12 cellular contexts compared by ENCODE assay signal in the genomic region with DNA sequence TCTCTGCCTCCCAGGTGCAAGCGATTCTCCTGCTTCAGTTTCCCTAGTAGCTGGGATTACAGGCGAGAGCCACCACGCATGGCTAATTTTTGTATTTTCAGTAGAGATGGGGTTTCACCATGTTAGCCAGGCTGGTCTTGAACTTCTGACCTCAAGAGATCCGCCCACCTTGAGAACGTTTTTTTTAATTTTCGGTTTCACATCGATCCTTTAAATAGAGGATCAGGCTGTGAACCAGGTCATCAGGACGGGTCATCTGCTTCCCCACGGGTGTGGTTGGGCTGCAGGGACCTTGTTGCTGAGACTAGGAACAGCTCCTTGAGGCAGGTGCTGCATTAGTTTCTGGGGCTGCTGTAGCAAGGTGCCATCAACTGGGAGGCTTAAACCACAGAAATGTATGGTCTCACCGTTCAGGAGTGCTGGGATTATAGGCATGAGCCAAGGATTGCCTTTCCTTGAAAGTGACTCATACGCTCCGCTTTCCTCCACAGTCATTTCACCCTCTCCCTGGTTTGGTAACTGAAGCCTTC. TPM values are rescaled to one million over a fixed set of nuclear protein-coding genes. Genes with fewer than 3 reads are reported as not detected.
DNase-seq lines count a peak whose midpoint lies in the region; ATAC-seq and TF ChIP-seq lines count a peak whose summit lies in the region.
"Had no signal": no experiment of that assay in that cellular context is flagged by ENCODE, and none has a peak within 500 bp of the region (broad histone marks: within the 10 kb centered on the region; RNA-seq: fewer than 3 reads in every experiment).

No MANE protein-coding gene starts in this region.

- H3K27me3 ChIP-seq in vagina (no peaks in the 10 kb centered on the region), upper lobe of right lung (no peaks in the 10 kb centered on the region)
- H3K27me3 ChIP-seq: tibial artery had no signal

- H3K4me3 ChIP-seq in vagina (no peak overlapping the region), upper lobe of right lung (no peak overlapping the region)
- H3K4me3 ChIP-seq: tibial artery had no signal

- intact Hi-C loops in vagina (cut with DNase I) = no loop called here
- intact Hi-C loops in upper lobe of right lung (cut with DNase I) = no loop called here

- TF ChIP-seq POLR2A in vagina (IDR thresholded peaks at IDR 0.05) = no peak

- no peak overlapping the region for H3K27ac ChIP-seq in vagina
- no peak overlapping the region for H3K27ac ChIP-seq in upper lobe of right lung
- H3K27ac ChIP-seq: tibial artery had no signal

- DNase-seq in GM04503 (ENCODE audit: low read depth) (peak; percentile 22), LHCN-M2 (ENCODE audit: low read depth) (peak; percentile 43), glomerular visceral epithelial cell (ENCODE audit: extremely low spot score) (peak; percentile 86), midbrain (lab: John Stamatoyannopoulos, UW) (no peak), vagina (ENCODE audit: extremely low spot score in 2 of 2) (no peak), upper lobe of right lung (no peak)
- DNase-seq in activated T-cell treated with anti-CD3 and anti-CD28 coated beads, Interleukin-2, amount 50 U/mL, for 1 hour = no peak
- DNase-seq: activated CD4-positive, alpha-beta T cell treated with anti-CD3 and anti-CD28 coated beads, Interleukin-2, amount 50 U/mL, for 1 hour; CD4-positive, alpha-beta T cell; NCI-H526 treated with DMSO at 0.1 percent for 48 hours; tibial artery had no signal

- TF ChIP-seq CTCF in vagina (IDR thresholded peaks at IDR 0.05) = no peak
- no peak for TF ChIP-seq CTCF in upper lobe of right lung (IDR thresholded peaks at IDR 0.05)

- ATAC-seq in GM21825 (IDR thresholded peaks at IDR 0.05; ENCODE audit: unreplicated experiment) = peak; percentile 60
- no peak for ATAC-seq in upper lobe of right lung

- H3K4me1 ChIP-seq in vagina (no peaks in the 10 kb centered on the region), upper lobe of right lung (no peaks in the 10 kb centered on the region)
- H3K4me1 ChIP-seq: tibial artery had no signal

- H3K9me3 ChIP-seq in vagina = no peaks in the 10 kb centered on the region
- H3K9me3 ChIP-seq in upper lobe of right lung = no peaks in the 10 kb centered on the region
- H3K9me3 ChIP-seq: tibial artery had no signal

- H3K36me3 ChIP-seq in vagina (no peaks in the 10 kb centered on the region), upper lobe of right lung (no peaks in the 10 kb centered on the region)
- H3K36me3 ChIP-seq: tibial artery had no signal

RNA-seq across cellular contexts. Expression of gene NAGPA, which starts 7.9 kb away (rescaled TPM):
- 33.7 and 57.6 TPM in 2 replicates for total RNA-seq in LHCN-M2 (2014; rRNA removed)
- 12.5 TPM for polyA plus RNA-seq in LHCN-M2 (2012)
- 9.8 TPM for total RNA-seq in vagina
- 16.7 TPM for total RNA-seq in upper lobe of right lung

RNA-seq across cellular contexts. Expression of gene C16orf89, which starts 24.1 kb away (rescaled TPM):
- total RNA-seq in LHCN-M2 (2014; rRNA removed) (0.26 TPM in 1 of 2 replicates, not detected in the other), vagina (4.4 TPM), upper lobe of right lung (201 TPM)
- not detected for polyA plus RNA-seq in LHCN-M2 (2012)
- total RNA-seq: CD4-positive, alpha-beta T cell had no signal

RNA-seq across cellular contexts. Expression of gene ALG1, which starts 30.0 kb away (rescaled TPM):
- 33.2 and 75.0 TPM in 2 replicates for total RNA-seq in LHCN-M2 (2014; rRNA removed)
- polyA plus RNA-seq in LHCN-M2 (2012) = 25.6 TPM
- 22.8 TPM for total RNA-seq in vagina
- total RNA-seq in upper lobe of right lung = 26.4 TPM

RNA-seq across cellular contexts. Expression of gene EEF2KMT, which starts 55.9 kb away (rescaled TPM):
- 26.1 and 30.0 TPM in 2 replicates for total RNA-seq in LHCN-M2 (2014; rRNA removed)
- polyA plus RNA-seq in LHCN-M2 (2012) = 14.9 TPM
- total RNA-seq in vagina = 15.7 TPM
- 9.6 TPM for total RNA-seq in upper lobe of right lung

Comparison
In these comparisons a context has a peak if more than half of its experiments do, and no peak if none do; other contexts are left out.
1. DNase-seq: peak in GM04503 (single experiment), LHCN-M2 (single experiment) and glomerular visceral epithelial cell (single experiment); none in midbrain (single experiment), vagina (0 of 2), upper lobe of right lung (single experiment) and activated T-cell treated with anti-CD3 and anti-CD28 coated beads, Interleukin-2, amount 50 U/mL, for 1 hour (single experiment).
2. RNA of gene C16orf89, which starts 24.1 kb away (total RNA-seq): 201 TPM in upper lobe of right lung (single experiment); 4.4 TPM in vagina (single experiment) and 0.26 TPM in LHCN-M2; every median in the first group is over 10 times any median in the second.